ENCODE assay signal across 19 cellular contexts in genomic region chr13:25064396-25064795, GRCh38. TPM values are rescaled to one million over a fixed set of nuclear protein-coding genes. Genes with fewer than 3 reads are reported as not detected.
DNase-seq lines count a peak whose midpoint lies in the region; ATAC-seq and TF ChIP-seq lines count a peak whose summit lies in the region.
"Had no signal": no experiment of that assay in that cellular context is flagged by ENCODE, and none has a peak within 500 bp of the region (broad histone marks: within the 10 kb centered on the region; RNA-seq: fewer than 3 reads in every experiment).

No MANE protein-coding gene starts in this region.

- H3K36me3 Mint-ChIP-seq in Calu3 (ENCODE audit: insufficient read depth, unreplicated experiment), result no peaks in the 10 kb centered on the region
- H3K36me3 Mint-ChIP-seq: CD4-positive, CD25-positive, alpha-beta regulatory T cell; CD8-positive, alpha-beta memory T cell had no signal

- H3K9me3 ChIP-seq in HAP-1, result peaks cover 3% of the 10 kb centered on the region
- H3K9me3 ChIP-seq: BE2C, Caco-2 had no signal

- no peaks in the 10 kb centered on the region for H3K4me1 Mint-ChIP-seq in Calu3 (ENCODE audit: low read depth, unreplicated experiment)
- H3K4me1 Mint-ChIP-seq: CD4-positive, CD25-positive, alpha-beta regulatory T cell; CD8-positive, alpha-beta memory T cell had no signal

- peaks cover 38% of the 10 kb centered on the region for H3K27me3 Mint-ChIP-seq in Calu3 (ENCODE audit: unreplicated experiment)

- no peaks in the 10 kb centered on the region for H3K9me3 Mint-ChIP-seq in Calu3 (ENCODE audit: low read depth, unreplicated experiment)
- H3K9me3 Mint-ChIP-seq: CD8-positive, alpha-beta memory T cell had no signal

- DNase-seq in COR-L47 (lab: John Stamatoyannopoulos, UW) (peak; percentile 41), HAP-1 (ENCODE audit: low spot score in 2 of 2) (peak; percentile 54 to 75), NCI-H345 treated with DMSO at 0.1 percent for 48 hours (lab: John Stamatoyannopoulos, UW; ENCODE audit: unreplicated experiment) (peak; percentile 19), foreskin melanocyte (peak; percentile 17), Calu3 (no peak), HEK293T (ENCODE audit: extremely low spot score) (no peak)
- DNase-seq: ACHN; BE2C; C1 segment of cervical spinal cord; Caco-2; CD4-positive, CD25-positive, alpha-beta regulatory T cell; CD8-positive, alpha-beta memory T cell; DMS153; DMS79; GDM1; H9; IMR-90 had no signal

- H3K36me3 ChIP-seq in HAP-1 (replicated peaks), result no peaks in the 10 kb centered on the region
- H3K36me3 ChIP-seq: BE2C had no signal

- POLR2A ChIA-PET in HEK293T (lab: Yijun Ruan, JAX), result no interaction called here

- no peak overlapping the region for H3K4me3 ChIP-seq in HAP-1
- H3K4me3 ChIP-seq: K562 had no signal

- CTCF ChIA-PET in Calu3 (lab: Charles Lee) (no interaction called here), HEK293T (lab: Yijun Ruan, JAX) (no interaction called here)

- no peak for TF ChIP-seq CTCF in Calu3 (IDR thresholded peaks at IDR 0.05; ENCODE audit: unreplicated experiment)

- no peak overlapping the region for H3K27ac Mint-ChIP-seq in Calu3 (ENCODE audit: unreplicated experiment)
- H3K27ac Mint-ChIP-seq: CD4-positive, CD25-positive, alpha-beta regulatory T cell; CD8-positive, alpha-beta memory T cell; H9 had no signal

- intact Hi-C loops in Calu3 (cut with micrococcal nuclease; ENCODE audit: unreplicated experiment), result no loop called here

- no peak for ATAC-seq in GM18520 (IDR thresholded peaks at IDR 0.05; ENCODE audit: unreplicated experiment)
- ATAC-seq: K562 had no signal

- H3K4me1 ChIP-seq in HAP-1, result peaks cover 21% of the 10 kb centered on the region
- H3K4me1 ChIP-seq: BE2C had no signal

- BruUV-seq in Calu3 (replicated peaks; lab: Mats Ljungman, UMichigan), result no TSS peak

- in situ Hi-C loops in HAP-1 (cut with MboI; ENCODE audit: low sequenced_read_pairs), result no loop called here

- no peak overlapping the region for H3K4me3 Mint-ChIP-seq in Calu3 (ENCODE audit: low read depth, unreplicated experiment)
- H3K4me3 Mint-ChIP-seq: CD4-positive, CD25-positive, alpha-beta regulatory T cell; CD8-positive, alpha-beta memory T cell; H9 had no signal

- no peaks in the 10 kb centered on the region for H3K27me3 ChIP-seq in HAP-1 (ENCODE audit: low read depth)

TF ChIP-seq in HEK293T, 16 proteins besides CTCF, POLR2A, EP300 and RAD21:
- no peak for TF ChIP-seq FOXA1 (IDR thresholded peaks at IDR 0.05)

RNA-seq across cellular contexts. Expression of gene PABPC3, which starts 31.5 kb away (rescaled TPM):
- 0.15 and 0.28 TPM in 2 replicates for total RNA-seq in Calu3 (2022)

Comparison
In these comparisons a context has a peak if more than half of its experiments do, and no peak if none do; other contexts are left out.
1. DNase-seq: peak in COR-L47 (single experiment), HAP-1 (2 of 2), NCI-H345 treated with DMSO at 0.1 percent for 48 hours (single experiment) and foreskin melanocyte (single experiment); none in Calu3 (single experiment) and HEK293T (single experiment).